1 cellular context compared by ENCODE assay signal in the genomic region with DNA sequence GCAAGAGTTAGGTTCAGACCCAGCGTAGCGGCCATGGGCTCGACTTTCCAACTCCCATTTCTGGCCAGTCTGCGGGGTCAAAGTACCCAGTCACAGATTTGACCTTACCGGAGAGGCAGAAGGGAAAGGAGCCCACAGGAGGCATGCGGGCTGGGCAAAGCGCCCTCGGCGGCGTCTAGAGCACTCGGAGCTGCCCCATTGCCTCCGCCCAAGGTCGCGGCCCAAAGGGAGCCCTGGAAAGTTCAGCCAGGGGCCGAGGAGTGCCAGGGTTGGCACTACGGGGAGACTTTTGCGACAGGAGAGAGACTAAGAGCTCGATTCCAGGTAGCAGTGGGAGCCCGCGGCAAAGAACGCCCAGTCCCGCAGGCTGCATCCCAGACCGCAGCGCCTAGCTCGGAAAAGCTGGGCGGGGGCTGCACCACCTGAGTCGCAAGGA.
TF ChIP-seq lines count a peak whose summit lies in the region.

No MANE protein-coding gene starts in this region.

TF ChIP-seq in HepG2, 621 proteins besides CTCF, POLR2A, EP300 and RAD21 (continues in another document):
- TF ChIP-seq, protein P1, sequence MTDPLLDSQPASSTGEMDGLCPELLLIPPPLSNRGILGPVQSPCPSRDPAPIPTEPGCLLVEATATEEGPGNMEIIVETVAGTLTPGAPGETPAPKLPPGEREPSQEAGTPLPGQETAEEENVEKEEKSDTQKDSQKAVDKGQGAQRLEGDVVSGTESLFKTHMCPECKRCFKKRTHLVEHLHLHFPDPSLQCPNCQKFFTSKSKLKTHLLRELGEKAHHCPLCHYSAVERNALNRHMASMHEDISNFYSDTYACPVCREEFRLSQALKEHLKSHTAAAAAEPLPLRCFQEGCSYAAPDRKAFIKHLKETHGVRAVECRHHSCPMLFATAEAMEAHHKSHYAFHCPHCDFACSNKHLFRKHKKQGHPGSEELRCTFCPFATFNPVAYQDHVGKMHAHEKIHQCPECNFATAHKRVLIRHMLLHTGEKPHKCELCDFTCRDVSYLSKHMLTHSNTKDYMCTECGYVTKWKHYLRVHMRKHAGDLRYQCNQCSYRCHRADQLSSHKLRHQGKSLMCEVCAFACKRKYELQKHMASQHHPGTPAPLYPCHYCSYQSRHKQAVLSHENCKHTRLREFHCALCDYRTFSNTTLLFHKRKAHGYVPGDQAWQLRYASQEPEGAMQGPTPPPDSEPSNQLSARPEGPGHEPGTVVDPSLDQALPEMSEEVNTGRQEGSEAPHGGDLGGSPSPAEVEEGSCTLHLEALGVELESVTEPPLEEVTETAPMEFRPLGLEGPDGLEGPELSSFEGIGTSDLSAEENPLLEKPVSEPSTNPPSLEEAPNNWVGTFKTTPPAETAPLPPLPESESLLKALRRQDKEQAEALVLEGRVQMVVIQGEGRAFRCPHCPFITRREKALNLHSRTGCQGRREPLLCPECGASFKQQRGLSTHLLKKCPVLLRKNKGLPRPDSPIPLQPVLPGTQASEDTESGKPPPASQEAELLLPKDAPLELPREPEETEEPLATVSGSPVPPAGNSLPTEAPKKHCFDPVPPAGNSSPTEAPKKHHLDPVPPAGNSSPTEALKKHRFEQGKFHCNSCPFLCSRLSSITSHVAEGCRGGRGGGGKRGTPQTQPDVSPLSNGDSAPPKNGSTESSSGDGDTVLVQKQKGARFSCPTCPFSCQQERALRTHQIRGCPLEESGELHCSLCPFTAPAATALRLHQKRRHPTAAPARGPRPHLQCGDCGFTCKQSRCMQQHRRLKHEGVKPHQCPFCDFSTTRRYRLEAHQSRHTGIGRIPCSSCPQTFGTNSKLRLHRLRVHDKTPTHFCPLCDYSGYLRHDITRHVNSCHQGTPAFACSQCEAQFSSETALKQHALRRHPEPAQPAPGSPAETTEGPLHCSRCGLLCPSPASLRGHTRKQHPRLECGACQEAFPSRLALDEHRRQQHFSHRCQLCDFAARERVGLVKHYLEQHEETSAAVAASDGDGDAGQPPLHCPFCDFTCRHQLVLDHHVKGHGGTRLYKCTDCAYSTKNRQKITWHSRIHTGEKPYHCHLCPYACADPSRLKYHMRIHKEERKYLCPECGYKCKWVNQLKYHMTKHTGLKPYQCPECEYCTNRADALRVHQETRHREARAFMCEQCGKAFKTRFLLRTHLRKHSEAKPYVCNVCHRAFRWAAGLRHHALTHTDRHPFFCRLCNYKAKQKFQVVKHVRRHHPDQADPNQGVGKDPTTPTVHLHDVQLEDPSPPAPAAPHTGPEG (CRISPR knock-in tag; IDR thresholded peaks at IDR 0.05), result no peak
- TF ChIP-seq ASH2L (IDR thresholded peaks at IDR 0.05; ENCODE audit: insufficient read length, low read depth, low read length) (no peak), ZNF792 (CRISPR knock-in tag; IDR thresholded peaks at IDR 0.05) (0 out of 2 replicates have a peak, but pooled peaks have one; percentile 22), MYC (CRISPR knock-in tag; IDR thresholded peaks at IDR 0.05; ENCODE audit: borderline replicate concordance) (0 out of 2 replicates have a peak, but pooled peaks have one; percentile 14), ZNF766 (CRISPR knock-in tag; IDR thresholded peaks at IDR 0.05; ENCODE audit: borderline replicate concordance) (no peak), LCORL (IDR thresholded peaks at IDR 0.05) (no peak), LCORL (CRISPR knock-in tag; IDR thresholded peaks at IDR 0.05) (peak; percentile 53), SP140L (CRISPR knock-in tag; IDR thresholded peaks at IDR 0.05; ENCODE audit: borderline replicate concordance) (0 out of 2 replicates have a peak, but pooled peaks have one; percentile 36), ZNF569 (CRISPR knock-in tag; IDR thresholded peaks at IDR 0.05; ENCODE audit: borderline replicate concordance) (no peak), ZNF10 (CRISPR knock-in tag; IDR thresholded peaks at IDR 0.05; ENCODE audit: borderline replicate concordance, low read depth) (no peak), GFI1 (CRISPR knock-in tag; IDR thresholded peaks at IDR 0.05; ENCODE audit: borderline replicate concordance) (0 out of 2 replicates have a peak, but pooled peaks have one; percentile 53), ZNF761 (CRISPR knock-in tag; conservative IDR thresholded peaks at IDR 0.05) (peak; percentile 48; the same call in 1 of the 2 replicates), NR2F1 (CRISPR knock-in tag; IDR thresholded peaks at IDR 0.05) (0 out of 4 replicates have a peak, but pooled peaks have one; percentile 12 to 19), IRF2 (CRISPR knock-in tag; IDR thresholded peaks at IDR 0.05) (no peak), ZFX (CRISPR knock-in tag; IDR thresholded peaks at IDR 0.05; ENCODE audit: low read depth) (peak; percentile 47; the same call in 1 of the 2 replicates), NR2C2 (CRISPR knock-in tag; IDR thresholded peaks at IDR 0.05; ENCODE audit: borderline replicate concordance) (peak; percentile 48), KDM5B (CRISPR knock-in tag; IDR thresholded peaks at IDR 0.05; ENCODE audit: borderline replicate concordance) (no peak), PTBP1 (IDR thresholded peaks at IDR 0.05; ENCODE audit: low read depth, low read length, poor library complexity, severe bottlenecking) (no peak), KLF16 (CRISPR knock-in tag; IDR thresholded peaks at IDR 0.05) (0 out of 4 replicates have a peak, but pooled peaks of 1 of the 2 experiments have one; percentile 27), HNF4A (CRISPR knock-in tag; IDR thresholded peaks at IDR 0.05) (peak; percentile 55), CC2D1A (CRISPR knock-in tag; IDR thresholded peaks at IDR 0.05) (no peak), HNRNPK (IDR thresholded peaks at IDR 0.05; ENCODE audit: low read depth, low read length, poor library complexity, severe bottlenecking) (no peak), SIN3A (IDR thresholded peaks at IDR 0.05; ENCODE audit: borderline replicate concordance, low read depth, low read length) (0 out of 2 replicates have a peak, but pooled peaks have one; percentile 27), NR2F6 (IDR thresholded peaks at IDR 0.05) (peak; percentile 41; the same call in 1 of the 2 replicates), NR2F6 (CRISPR knock-in tag; IDR thresholded peaks at IDR 0.05) (peak; percentile 56), SSRP1 (CRISPR knock-in tag; IDR thresholded peaks at IDR 0.05) (no peak), ZC3H4 (CRISPR knock-in tag; IDR thresholded peaks at IDR 0.05; ENCODE audit: borderline replicate concordance) (no peak)
- TF ChIP-seq, protein P2, sequence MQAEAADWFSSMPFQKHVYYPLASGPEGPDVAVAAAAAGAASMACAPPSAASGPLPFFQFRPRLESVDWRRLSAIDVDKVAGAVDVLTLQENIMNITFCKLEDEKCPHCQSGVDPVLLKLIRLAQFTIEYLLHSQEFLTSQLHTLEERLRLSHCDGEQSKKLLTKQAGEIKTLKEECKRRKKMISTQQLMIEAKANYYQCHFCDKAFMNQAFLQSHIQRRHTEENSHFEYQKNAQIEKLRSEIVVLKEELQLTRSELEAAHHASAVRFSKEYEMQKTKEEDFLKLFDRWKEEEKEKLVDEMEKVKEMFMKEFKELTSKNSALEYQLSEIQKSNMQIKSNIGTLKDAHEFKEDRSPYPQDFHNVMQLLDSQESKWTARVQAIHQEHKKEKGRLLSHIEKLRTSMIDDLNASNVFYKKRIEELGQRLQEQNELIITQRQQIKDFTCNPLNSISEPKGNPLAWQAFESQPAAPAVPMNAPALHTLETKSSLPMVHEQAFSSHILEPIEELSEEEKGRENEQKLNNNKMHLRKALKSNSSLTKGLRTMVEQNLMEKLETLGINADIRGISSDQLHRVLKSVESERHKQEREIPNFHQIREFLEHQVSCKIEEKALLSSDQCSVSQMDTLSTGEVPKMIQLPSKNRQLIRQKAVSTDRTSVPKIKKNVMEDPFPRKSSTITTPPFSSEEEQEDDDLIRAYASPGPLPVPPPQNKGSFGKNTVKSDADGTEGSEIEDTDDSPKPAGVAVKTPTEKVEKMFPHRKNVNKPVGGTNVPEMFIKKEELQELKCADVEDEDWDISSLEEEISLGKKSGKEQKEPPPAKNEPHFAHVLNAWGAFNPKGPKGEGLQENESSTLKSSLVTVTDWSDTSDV (CRISPR knock-in tag; IDR thresholded peaks at IDR 0.05), result 0 out of 2 replicates have a peak, but pooled peaks have one; percentile 16
- TF ChIP-seq, protein P3, sequence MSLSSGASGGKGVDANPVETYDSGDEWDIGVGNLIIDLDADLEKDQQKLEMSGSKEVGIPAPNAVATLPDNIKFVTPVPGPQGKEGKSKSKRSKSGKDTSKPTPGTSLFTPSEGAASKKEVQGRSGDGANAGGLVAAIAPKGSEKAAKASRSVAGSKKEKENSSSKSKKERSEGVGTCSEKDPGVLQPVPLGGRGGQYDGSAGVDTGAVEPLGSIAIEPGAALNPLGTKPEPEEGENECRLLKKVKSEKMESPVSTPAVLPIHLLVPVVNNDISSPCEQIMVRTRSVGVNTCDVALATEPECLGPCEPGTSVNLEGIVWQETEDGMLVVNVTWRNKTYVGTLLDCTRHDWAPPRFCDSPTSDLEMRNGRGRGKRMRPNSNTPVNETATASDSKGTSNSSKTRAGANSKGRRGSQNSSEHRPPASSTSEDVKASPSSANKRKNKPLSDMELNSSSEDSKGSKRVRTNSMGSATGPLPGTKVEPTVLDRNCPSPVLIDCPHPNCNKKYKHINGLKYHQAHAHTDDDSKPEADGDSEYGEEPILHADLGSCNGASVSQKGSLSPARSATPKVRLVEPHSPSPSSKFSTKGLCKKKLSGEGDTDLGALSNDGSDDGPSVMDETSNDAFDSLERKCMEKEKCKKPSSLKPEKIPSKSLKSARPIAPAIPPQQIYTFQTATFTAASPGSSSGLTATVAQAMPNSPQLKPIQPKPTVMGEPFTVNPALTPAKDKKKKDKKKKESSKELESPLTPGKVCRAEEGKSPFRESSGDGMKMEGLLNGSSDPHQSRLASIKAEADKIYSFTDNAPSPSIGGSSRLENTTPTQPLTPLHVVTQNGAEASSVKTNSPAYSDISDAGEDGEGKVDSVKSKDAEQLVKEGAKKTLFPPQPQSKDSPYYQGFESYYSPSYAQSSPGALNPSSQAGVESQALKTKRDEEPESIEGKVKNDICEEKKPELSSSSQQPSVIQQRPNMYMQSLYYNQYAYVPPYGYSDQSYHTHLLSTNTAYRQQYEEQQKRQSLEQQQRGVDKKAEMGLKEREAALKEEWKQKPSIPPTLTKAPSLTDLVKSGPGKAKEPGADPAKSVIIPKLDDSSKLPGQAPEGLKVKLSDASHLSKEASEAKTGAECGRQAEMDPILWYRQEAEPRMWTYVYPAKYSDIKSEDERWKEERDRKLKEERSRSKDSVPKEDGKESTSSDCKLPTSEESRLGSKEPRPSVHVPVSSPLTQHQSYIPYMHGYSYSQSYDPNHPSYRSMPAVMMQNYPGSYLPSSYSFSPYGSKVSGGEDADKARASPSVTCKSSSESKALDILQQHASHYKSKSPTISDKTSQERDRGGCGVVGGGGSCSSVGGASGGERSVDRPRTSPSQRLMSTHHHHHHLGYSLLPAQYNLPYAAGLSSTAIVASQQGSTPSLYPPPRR (CRISPR knock-in tag; IDR thresholded peaks at IDR 0.05; ENCODE audit: borderline replicate concordance), result 0 out of 2 replicates have a peak, but pooled peaks have one; percentile 20
- TF ChIP-seq, protein P4, sequence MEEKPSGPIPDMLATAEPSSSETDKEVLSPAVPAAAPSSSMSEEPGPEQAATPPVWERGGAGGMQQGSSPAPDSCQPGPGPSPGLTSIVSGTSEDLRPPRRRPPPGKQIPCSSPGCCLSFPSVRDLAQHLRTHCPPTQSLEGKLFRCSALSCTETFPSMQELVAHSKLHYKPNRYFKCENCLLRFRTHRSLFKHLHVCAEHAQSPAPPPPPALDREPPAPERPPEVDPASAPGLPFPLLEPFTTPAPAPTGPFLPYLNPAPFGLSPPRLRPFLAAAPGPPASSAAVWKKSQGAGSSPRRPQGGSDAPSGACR (CRISPR knock-in tag; IDR thresholded peaks at IDR 0.05), result 0 out of 2 replicates have a peak, but pooled peaks have one; percentile 46
- TF ChIP-seq, protein P5, sequence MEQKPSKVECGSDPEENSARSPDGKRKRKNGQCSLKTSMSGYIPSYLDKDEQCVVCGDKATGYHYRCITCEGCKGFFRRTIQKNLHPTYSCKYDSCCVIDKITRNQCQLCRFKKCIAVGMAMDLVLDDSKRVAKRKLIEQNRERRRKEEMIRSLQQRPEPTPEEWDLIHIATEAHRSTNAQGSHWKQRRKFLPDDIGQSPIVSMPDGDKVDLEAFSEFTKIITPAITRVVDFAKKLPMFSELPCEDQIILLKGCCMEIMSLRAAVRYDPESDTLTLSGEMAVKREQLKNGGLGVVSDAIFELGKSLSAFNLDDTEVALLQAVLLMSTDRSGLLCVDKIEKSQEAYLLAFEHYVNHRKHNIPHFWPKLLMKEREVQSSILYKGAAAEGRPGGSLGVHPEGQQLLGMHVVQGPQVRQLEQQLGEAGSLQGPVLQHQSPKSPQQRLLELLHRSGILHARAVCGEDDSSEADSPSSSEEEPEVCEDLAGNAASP (CRISPR knock-in tag; IDR thresholded peaks at IDR 0.05; ENCODE audit: borderline replicate concordance), result no peak
- TF ChIP-seq, protein P6, sequence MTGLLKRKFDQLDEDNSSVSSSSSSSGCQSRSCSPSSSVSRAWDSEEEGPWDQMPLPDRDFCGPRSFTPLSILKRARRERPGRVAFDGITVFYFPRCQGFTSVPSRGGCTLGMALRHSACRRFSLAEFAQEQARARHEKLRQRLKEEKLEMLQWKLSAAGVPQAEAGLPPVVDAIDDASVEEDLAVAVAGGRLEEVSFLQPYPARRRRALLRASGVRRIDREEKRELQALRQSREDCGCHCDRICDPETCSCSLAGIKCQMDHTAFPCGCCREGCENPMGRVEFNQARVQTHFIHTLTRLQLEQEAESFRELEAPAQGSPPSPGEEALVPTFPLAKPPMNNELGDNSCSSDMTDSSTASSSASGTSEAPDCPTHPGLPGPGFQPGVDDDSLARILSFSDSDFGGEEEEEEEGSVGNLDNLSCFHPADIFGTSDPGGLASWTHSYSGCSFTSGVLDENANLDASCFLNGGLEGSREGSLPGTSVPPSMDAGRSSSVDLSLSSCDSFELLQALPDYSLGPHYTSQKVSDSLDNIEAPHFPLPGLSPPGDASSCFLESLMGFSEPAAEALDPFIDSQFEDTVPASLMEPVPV (CRISPR knock-in tag; IDR thresholded peaks at IDR 0.05), result peak; percentile 31; the same call in 1 of the 2 replicates
- TF ChIP-seq, protein P7, sequence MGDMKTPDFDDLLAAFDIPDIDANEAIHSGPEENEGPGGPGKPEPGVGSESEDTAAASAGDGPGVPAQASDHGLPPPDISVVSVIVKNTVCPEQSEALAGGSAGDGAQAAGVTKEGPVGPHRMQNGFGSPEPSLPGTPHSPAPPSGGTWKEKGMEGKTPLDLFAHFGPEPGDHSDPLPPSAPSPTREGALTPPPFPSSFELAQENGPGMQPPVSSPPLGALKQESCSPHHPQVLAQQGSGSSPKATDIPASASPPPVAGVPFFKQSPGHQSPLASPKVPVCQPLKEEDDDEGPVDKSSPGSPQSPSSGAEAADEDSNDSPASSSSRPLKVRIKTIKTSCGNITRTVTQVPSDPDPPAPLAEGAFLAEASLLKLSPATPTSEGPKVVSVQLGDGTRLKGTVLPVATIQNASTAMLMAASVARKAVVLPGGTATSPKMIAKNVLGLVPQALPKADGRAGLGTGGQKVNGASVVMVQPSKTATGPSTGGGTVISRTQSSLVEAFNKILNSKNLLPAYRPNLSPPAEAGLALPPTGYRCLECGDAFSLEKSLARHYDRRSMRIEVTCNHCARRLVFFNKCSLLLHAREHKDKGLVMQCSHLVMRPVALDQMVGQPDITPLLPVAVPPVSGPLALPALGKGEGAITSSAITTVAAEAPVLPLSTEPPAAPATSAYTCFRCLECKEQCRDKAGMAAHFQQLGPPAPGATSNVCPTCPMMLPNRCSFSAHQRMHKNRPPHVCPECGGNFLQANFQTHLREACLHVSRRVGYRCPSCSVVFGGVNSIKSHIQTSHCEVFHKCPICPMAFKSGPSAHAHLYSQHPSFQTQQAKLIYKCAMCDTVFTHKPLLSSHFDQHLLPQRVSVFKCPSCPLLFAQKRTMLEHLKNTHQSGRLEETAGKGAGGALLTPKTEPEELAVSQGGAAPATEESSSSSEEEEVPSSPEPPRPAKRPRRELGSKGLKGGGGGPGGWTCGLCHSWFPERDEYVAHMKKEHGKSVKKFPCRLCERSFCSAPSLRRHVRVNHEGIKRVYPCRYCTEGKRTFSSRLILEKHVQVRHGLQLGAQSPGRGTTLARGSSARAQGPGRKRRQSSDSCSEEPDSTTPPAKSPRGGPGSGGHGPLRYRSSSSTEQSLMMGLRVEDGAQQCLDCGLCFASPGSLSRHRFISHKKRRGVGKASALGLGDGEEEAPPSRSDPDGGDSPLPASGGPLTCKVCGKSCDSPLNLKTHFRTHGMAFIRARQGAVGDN (CRISPR knock-in tag; IDR thresholded peaks at IDR 0.05), result peak; percentile 62
